Comparison of ENCODE assay signal across 10 cellular contexts in the genomic region with DNA sequence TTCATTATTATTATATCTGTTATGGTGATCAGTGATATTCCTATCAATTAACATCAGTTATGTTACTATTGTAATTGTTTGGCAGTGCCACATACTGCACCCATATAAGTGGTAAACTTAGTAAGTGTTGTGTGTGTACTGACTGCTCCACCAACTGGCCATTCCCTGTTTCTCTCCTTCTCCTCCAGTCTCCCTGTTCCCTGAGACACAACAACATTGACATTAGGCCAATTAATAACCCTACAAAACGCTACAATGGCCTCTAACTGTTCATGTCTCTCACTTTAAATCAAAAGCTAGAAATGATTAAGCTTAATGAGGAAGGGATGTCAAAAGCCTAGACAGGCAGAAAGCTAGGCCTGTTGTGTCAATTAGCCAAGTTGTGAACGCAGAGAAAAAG. TPM values are rescaled to one million over a fixed set of nuclear protein-coding genes. Genes with fewer than 3 reads are reported as not detected.
DNase-seq lines count a peak whose midpoint lies in the region; ATAC-seq and TF ChIP-seq lines count a peak whose summit lies in the region.
"Had no signal": no experiment of that assay in that cellular context is flagged by ENCODE, and none has a peak within 500 bp of the region (broad histone marks: within the 10 kb centered on the region; RNA-seq: fewer than 3 reads in every experiment).

No MANE protein-coding gene starts in this region.

- no peaks in the 10 kb centered on the region for H3K9me3 Mint-ChIP-seq in activated CD4-positive, alpha-beta T cell treated with anti-CD3 and anti-CD28 coated beads for 36 hours (ENCODE audit: low read depth)

- H3K36me3 Mint-ChIP-seq in activated CD4-positive, alpha-beta T cell treated with anti-CD3 and anti-CD28 coated beads for 36 hours (ENCODE audit: low read depth): no peaks in the 10 kb centered on the region

- ATAC-seq in left ventricle myocardium superior: peak; percentile 79
- no peak for ATAC-seq in activated CD4-positive, alpha-beta T cell treated with anti-CD3 and anti-CD28 coated beads for 36 hours

- H3K4me1 ChIP-seq in adrenal gland (replicated peaks in 1 of 2): peaks cover 0 to 1% of the 10 kb centered on the region in 2 donors
- no peaks in the 10 kb centered on the region for H3K4me1 ChIP-seq in skeletal muscle satellite cell (ENCODE audit: control insufficient read depth, insufficient read depth, low read length)

- TF ChIP-seq POLR2A in adrenal gland (IDR thresholded peaks at IDR 0.05): no peak

- H3K9ac ChIP-seq in skeletal muscle satellite cell (ENCODE audit: low read depth, low read length): peak overlapping the region; percentile 0

- H3K4me1 Mint-ChIP-seq in activated CD4-positive, alpha-beta T cell treated with anti-CD3 and anti-CD28 coated beads for 36 hours: peaks cover 9% of the 10 kb centered on the region

- H3K27me3 ChIP-seq in adrenal gland (no peaks in the 10 kb centered on the region), skeletal muscle satellite cell (ENCODE audit: control insufficient read depth, insufficient read depth, low read length) (no peaks in the 10 kb centered on the region)

- POLR2A ChIA-PET in activated CD4-positive, alpha-beta T cell treated with anti-CD3 and anti-CD28 coated beads for 36 hours (lab: Charles Lee): interaction anchor here (0.6 kb wide), 1 partner anchor 122 kb away, joined by 3 read pairs; no protein-coding TSS in a partner anchor

- no peak overlapping the region for H3K4me3 ChIP-seq in adrenal gland
- no peak overlapping the region for H3K4me3 ChIP-seq in skeletal muscle satellite cell (ENCODE audit: low read length)

- no peak overlapping the region for H3K27ac ChIP-seq in adrenal gland

- H3K27me3 Mint-ChIP-seq in activated CD4-positive, alpha-beta T cell treated with anti-CD3 and anti-CD28 coated beads for 36 hours: no peaks in the 10 kb centered on the region

- no peak overlapping the region for H3K4me3 Mint-ChIP-seq in activated CD4-positive, alpha-beta T cell treated with anti-CD3 and anti-CD28 coated beads for 36 hours

- H3K9me3 ChIP-seq in adrenal gland (replicated peaks in 1 of 3): no peaks in the 10 kb centered on the region
- no peaks in the 10 kb centered on the region for H3K9me3 ChIP-seq in skeletal muscle satellite cell (replicated peaks; ENCODE audit: low read length)

- DNase-seq in NCI-H2196 (lab: John Stamatoyannopoulos, UW; ENCODE audit: unreplicated experiment) (peak; percentile 33), NCI-H2196 treated with DMSO at 0.1 percent for 48 hours (lab: John Stamatoyannopoulos, UW; ENCODE audit: unreplicated experiment) (no peak), adrenal gland (peak in 2 of 7 donors; percentile 22 to 47), left ventricle myocardium superior (no peak)
- no peak for DNase-seq in stimulated activated CD4-positive, alpha-beta T cell treated with anti-CD3 and anti-CD28 coated beads, Interleukin-4, amount 100 ng/mL, for 1 hour
- DNase-seq in activated CD4-positive, alpha-beta T cell treated with anti-CD3 and anti-CD28 coated beads for 36 hours: no peak
- DNase-seq in activated CD4-positive, alpha-beta T cell treated with anti-CD3 and anti-CD28 coated beads, Interleukin-2, amount 50 U/mL, for 48 hours: no peak
- DNase-seq: activated naive CD4-positive, alpha-beta T cell; AML-193 had no signal

- WGBS in adrenal gland, 4 donors: 45 to 62% (median 55%) methylated on average over 2 of the region's 2 CpGs

- CTCF ChIA-PET in activated CD4-positive, alpha-beta T cell treated with anti-CD3 and anti-CD28 coated beads for 36 hours (lab: Charles Lee): interaction anchor here (0.9 kb wide), 1 partner anchor 19 kb away, joined by 3 read pairs; no protein-coding TSS in a partner anchor

- intact Hi-C loops in adrenal gland (cut with DNase I): no loop called here
- intact Hi-C loops in left ventricle myocardium superior (cut with micrococcal nuclease): no loop called here
- intact Hi-C loops in activated CD4-positive, alpha-beta T cell treated with anti-CD3 and anti-CD28 coated beads for 36 hours (cut with DNase I, micrococcal nuclease): no loop called here

- no peak overlapping the region for H3K4me2 ChIP-seq in skeletal muscle satellite cell (ENCODE audit: low read length)

- H3K36me3 ChIP-seq in adrenal gland (replicated peaks in 1 of 2) (no peaks in the 10 kb centered on the region), skeletal muscle satellite cell (ENCODE audit: insufficient read depth, low read length) (no peaks in the 10 kb centered on the region)

- TF ChIP-seq CTCF in adrenal gland (IDR thresholded peaks at IDR 0.05): peak in 5 of 6 experiments; percentile 24 to 50 (median 31)

- H3K27ac Mint-ChIP-seq in activated CD4-positive, alpha-beta T cell treated with anti-CD3 and anti-CD28 coated beads for 36 hours: no peak overlapping the region

RNA-seq across cellular contexts. Expression of a gene that starts 6.6 kb away (rescaled TPM):
- 100 to 1,000 TPM in 2 of 8 donors, 10 to 100 TPM in 6; 75.1 to 120 (median 87.5) TPM for total RNA-seq in adrenal gland
- 100 to 1,000 TPM in 1 of 3 donors, 10 to 100 TPM in 2; 34.4 to 108 (median 39.6) TPM for polyA plus RNA-seq in adrenal gland
- total RNA-seq in left ventricle myocardium superior: 67.9 TPM
- total RNA-seq in skeletal muscle satellite cell (2012; rRNA removed): 89.2 and 104 TPM in 2 replicates
- total RNA-seq in activated CD4-positive, alpha-beta T cell treated with anti-CD3 and anti-CD28 coated beads for 36 hours: 100 to 1,000 TPM; 149 to 182 TPM
